Comparison of ENCODE assay signal across 24 cellular contexts in the genomic region with DNA sequence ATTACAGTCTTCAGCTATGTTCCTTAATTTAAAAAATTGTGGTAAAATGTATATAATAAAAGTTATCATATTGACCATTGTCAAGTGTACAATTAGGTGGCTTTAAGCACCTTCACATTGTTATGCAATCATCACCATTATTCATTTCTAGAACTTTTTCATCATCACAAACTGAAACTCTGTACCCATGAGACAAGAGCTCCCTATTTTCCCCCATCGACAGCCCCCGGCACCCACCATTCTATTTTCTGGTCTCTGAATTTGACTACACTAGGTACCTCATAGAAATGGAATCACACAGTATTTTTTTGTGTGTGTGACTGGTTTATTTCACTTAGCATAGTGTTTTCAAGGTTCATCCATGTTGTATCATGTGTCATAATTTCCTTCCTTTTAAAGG.
"Had no signal": no experiment of that assay in that cellular context is flagged by ENCODE, and none has a peak within 500 bp of the region (broad histone marks: within the 10 kb centered on the region; RNA-seq: fewer than 3 reads in every experiment).

No MANE protein-coding gene starts in this region.

- H3K36me3 Mint-ChIP-seq: activated CD8-positive, alpha-beta memory T cell treated with anti-CD3 and anti-CD28 coated beads, Interleukin-2, amount 10 ng/mL, durations not matched to agents 7 days and 5 days had no signal

- DNase-seq: activated B cell treated with CpG ODN at 0.5 μM for 24 hours; activated CD4-positive, alpha-beta T cell treated with anti-CD3 and anti-CD28 coated beads for 4 hours; activated CD8-positive, alpha-beta memory T cell treated with anti-CD3 and anti-CD28 coated beads, Interleukin-2, amount 10 ng/mL, durations not matched to agents 7 days and 5 days; activated gamma-delta T cell treated with Interleukin-2 at 50 U/mL for 16 hours; activated naive CD8-positive, alpha-beta T cell treated with anti-CD3 and anti-CD28 coated beads, Interleukin-2, amount 10 ng/mL, durations not matched to agents 7 days and 5 days; activated T-cell treated with anti-CD3 and anti-CD28 coated beads, Interleukin-2, amount 50 U/mL, for 24 hours; adrenal gland; anterior cingulate cortex; cerebellar nuclear complex; IMR-90; KG1; MV-4-11; NCI-H1092 treated with DMSO at 0.1 percent for 48 hours; NCI-H1417 treated with DMSO at 0.1 percent for 48 hours; NCI-H1694; NCI-H2029 treated with DMSO at 0.1 percent for 48 hours; NCI-H345; NCI-H510A; NCI-H526 treated with DMSO at 0.1 percent for 48 hours; NCI-H82; SIG-M5; T-helper 17 cell; T-helper 9 cell had no signal

- H3K27ac Mint-ChIP-seq: activated B cell treated with CpG ODN at 0.5 μM for 24 hours; activated CD8-positive, alpha-beta memory T cell treated with anti-CD3 and anti-CD28 coated beads, Interleukin-2, amount 10 ng/mL, durations not matched to agents 7 days and 5 days; activated naive CD8-positive, alpha-beta T cell treated with anti-CD3 and anti-CD28 coated beads, Interleukin-2, amount 10 ng/mL, durations not matched to agents 7 days and 5 days; activated T-cell treated with anti-CD3 and anti-CD28 coated beads, Interleukin-2, amount 50 U/mL, for 24 hours; activated T-helper 2 cell treated with anti-CD3 and anti-CD28 coated beads, Interferon-gamma antibody, Interleukin-2, Interleukin-4, amounts not matched to agents 10 μg/mL and 5 μg/mL and 100 μg/mL, durations not matched to agents 14 hours and 24 hours and 36 hours; T-helper 17 cell had no signal

- H3K9me3 Mint-ChIP-seq: activated B cell treated with CpG ODN at 0.5 μM for 24 hours; activated T-cell treated with anti-CD3 and anti-CD28 coated beads, Interleukin-2, amount 50 U/mL, for 24 hours; activated T-helper 2 cell treated with anti-CD3 and anti-CD28 coated beads, Interferon-gamma antibody, Interleukin-2, Interleukin-4, amounts not matched to agents 10 μg/mL and 5 μg/mL and 100 μg/mL, durations not matched to agents 14 hours and 24 hours and 36 hours had no signal

- H3K4me1 Mint-ChIP-seq: activated B cell treated with CpG ODN at 0.5 μM for 24 hours; activated naive CD8-positive, alpha-beta T cell treated with anti-CD3 and anti-CD28 coated beads, Interleukin-2, amount 10 ng/mL, durations not matched to agents 7 days and 5 days had no signal

- ATAC-seq: activated CD8-positive, alpha-beta memory T cell treated with anti-CD3 and anti-CD28 coated beads, Interleukin-2, amount 10 ng/mL, durations not matched to agents 7 days and 5 days; T-helper 17 cell had no signal

- H3K4me3 Mint-ChIP-seq: activated B cell treated with CpG ODN at 0.5 μM for 24 hours; activated CD8-positive, alpha-beta memory T cell treated with anti-CD3 and anti-CD28 coated beads, Interleukin-2, amount 10 ng/mL, durations not matched to agents 7 days and 5 days; activated naive CD8-positive, alpha-beta T cell treated with anti-CD3 and anti-CD28 coated beads, Interleukin-2, amount 10 ng/mL, durations not matched to agents 7 days and 5 days; activated T-cell treated with anti-CD3 and anti-CD28 coated beads, Interleukin-2, amount 50 U/mL, for 24 hours; T-helper 17 cell had no signal

- H3K27me3 Mint-ChIP-seq: activated CD8-positive, alpha-beta memory T cell treated with anti-CD3 and anti-CD28 coated beads, Interleukin-2, amount 10 ng/mL, durations not matched to agents 7 days and 5 days; activated naive CD8-positive, alpha-beta T cell treated with anti-CD3 and anti-CD28 coated beads, Interleukin-2, amount 10 ng/mL, durations not matched to agents 7 days and 5 days; activated T-cell treated with anti-CD3 and anti-CD28 coated beads, Interleukin-2, amount 50 U/mL, for 24 hours; T-helper 17 cell had no signal
